ENCODE assay signal across 4 cellular contexts in the genomic region with DNA sequence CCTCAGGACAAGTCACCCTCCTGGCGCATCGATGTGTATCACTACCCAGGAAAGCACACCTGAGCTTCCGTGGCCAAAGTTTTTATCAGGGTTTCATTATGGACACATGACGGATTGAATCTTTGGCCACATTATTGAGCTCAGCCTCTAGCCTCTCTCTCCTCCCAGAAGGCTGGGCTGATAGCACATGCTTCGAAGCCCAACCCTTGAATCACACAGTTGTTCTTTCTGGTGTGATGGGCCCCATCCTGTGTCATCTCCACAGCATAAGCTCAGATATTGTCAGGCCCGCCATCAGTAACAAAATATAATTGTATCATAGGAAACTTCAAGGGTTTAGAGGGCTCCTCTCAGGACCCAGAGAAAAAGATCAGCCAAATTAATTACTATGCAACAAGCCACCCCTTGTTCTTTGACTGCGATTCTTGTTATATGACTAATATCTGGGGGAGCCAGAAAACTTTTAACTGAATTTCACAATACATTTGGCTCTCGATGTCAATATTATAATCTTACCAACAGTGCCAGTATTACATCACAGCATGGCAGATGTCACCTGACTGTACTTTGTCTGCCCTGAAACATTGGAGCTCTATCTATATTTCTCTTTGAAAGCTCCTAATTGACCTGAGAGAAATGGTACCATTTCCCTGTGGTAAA. TPM values are rescaled to one million over a fixed set of nuclear protein-coding genes. Genes with fewer than 3 reads are reported as not detected.
"Had no signal": no experiment of that assay in that cellular context is flagged by ENCODE, and none has a peak within 500 bp of the region (broad histone marks: within the 10 kb centered on the region; RNA-seq: fewer than 3 reads in every experiment).

No MANE protein-coding gene starts in this region.

RNA-seq across cellular contexts. Expression of a gene that starts 48.8 kb away (rescaled TPM):
- total RNA-seq: HT-29, NCI-H460, RPMI7951, SJCRH30 had no signal
